11 cellular contexts compared by ENCODE assay signal in the genomic region with DNA sequence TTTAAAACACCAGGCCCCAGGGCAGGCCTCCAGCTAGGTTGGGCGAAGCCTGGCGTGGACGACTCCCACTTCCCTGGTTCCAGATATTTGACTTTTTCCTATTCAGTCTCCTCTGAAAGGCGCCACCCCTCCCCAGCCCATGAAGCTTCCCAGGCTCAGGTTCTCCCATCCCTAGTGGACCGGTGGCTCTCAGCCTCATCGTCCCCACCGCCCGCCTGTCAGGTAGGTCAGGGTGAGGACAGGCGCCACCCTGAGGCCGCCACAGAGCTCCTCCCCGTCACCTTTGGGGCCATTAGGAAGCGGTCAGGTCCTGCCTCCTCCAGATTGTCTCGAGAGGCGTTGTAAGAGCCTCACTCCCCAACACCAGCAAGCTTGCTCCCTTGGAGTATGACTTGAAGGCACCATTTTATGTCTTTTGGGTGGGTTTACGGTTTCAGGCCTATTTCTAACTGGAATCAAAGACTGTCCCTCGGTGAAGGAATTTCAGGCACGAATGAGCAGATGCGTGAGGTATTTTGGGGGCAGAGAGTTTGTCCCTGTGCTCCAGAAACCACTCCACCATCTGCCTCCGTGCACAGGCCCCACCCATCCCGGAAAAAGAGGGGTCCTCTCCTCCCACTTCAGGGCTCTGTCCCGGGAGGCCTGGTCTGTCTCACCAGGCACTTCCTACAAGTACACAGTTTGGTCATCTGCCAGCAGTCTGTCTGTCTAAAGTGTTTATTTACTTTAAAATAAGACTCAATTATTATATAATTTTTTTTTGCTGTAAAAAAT. TPM values are rescaled to one million over a fixed set of nuclear protein-coding genes. Genes with fewer than 3 reads are reported as not detected.
A peak's percentile ranks its signal among the peaks of the same experiment; 100 is the strongest.
DNase-seq lines count a peak whose midpoint lies in the region; ATAC-seq and TF ChIP-seq lines count a peak whose summit lies in the region.
"Had no signal": no experiment of that assay in that cellular context is flagged by ENCODE, and none has a peak within 500 bp of the region (broad histone marks: within the 10 kb centered on the region; RNA-seq: fewer than 3 reads in every experiment).

No MANE protein-coding gene starts in this region.

- WGBS in transverse colon (ENCODE audit: low coverage in 1 of 2), 2 donors = 17 to 64% methylated on average over 6 to 21 of the region's 21 CpGs

- H3K27me3 ChIP-seq in WERI-Rb-1 (ENCODE audit: insufficient read depth, low read depth, severe bottlenecking) (no peaks in the 10 kb centered on the region), transverse colon (no peaks in the 10 kb centered on the region)

- H3K4me3 ChIP-seq in WERI-Rb-1 (ENCODE audit: low read depth, low read length) (no peak overlapping the region), transverse colon (no peak overlapping the region)

- peaks cover 5% of the 10 kb centered on the region for H3K27me3 Mint-ChIP-seq in nephron (ENCODE audit: low read depth)

- peak overlapping the region; percentile 17; the same call in 1 of the 2 replicates for H3K27ac ChIP-seq in WERI-Rb-1
- H3K27ac ChIP-seq in transverse colon = peak overlapping the region in 1 of 4 donors; percentile 26

- peaks cover 60% of the 10 kb centered on the region for H3K4me1 Mint-ChIP-seq in nephron

- intact Hi-C loops in Right ventricle myocardium inferior (cut with DNase I) (loop anchor here (2.0 kb wide), 1 partner anchor 56 kb away; the partner anchor contains the start of gene TSPAN9), transverse colon (cut with DNase I; ENCODE audit: low total_unique reads) (no loop called here)

- peaks cover 5 to 30% (median 13%) of the 10 kb centered on the region in 4 donors for H3K4me1 ChIP-seq in transverse colon

- in situ Hi-C loops in transverse colon (cut with MboI; ENCODE audit: low pct_ligation_motif_present in 1 of 4, low pct_unique_long_range_greater_than_20kb in 1 of 4, low sequenced_read_pairs in 3 of 4) = loop anchor here in 3 of 4 donors (10.0 to 25.0 kb wide), 3 partner anchors 122 to 142 kb away; no protein-coding TSS in a partner anchor

- TF ChIP-seq EP300 in transverse colon (IDR thresholded peaks at IDR 0.05; ENCODE audit: low read depth) = no peak

- H3K9me3 Mint-ChIP-seq in nephron = no peaks in the 10 kb centered on the region

- ATAC-seq in Right ventricle myocardium inferior (peak; percentile 61), GM19463 (IDR thresholded peaks at IDR 0.05; ENCODE audit: unreplicated experiment) (no peak)
- ATAC-seq: activated CD4-positive, CD25-positive, alpha-beta regulatory T cell treated with anti-CD3 and anti-CD28 coated beads, Interleukin-2, amount 50 U/mL, for 24 hours; left lobe of liver had no signal

- H3K9me3 ChIP-seq in WERI-Rb-1 (ENCODE audit: severe bottlenecking) (no peaks in the 10 kb centered on the region), transverse colon (no peaks in the 10 kb centered on the region)

- DNase-seq in ELF-1 (ENCODE audit: low read depth, low spot score) (peak; percentile 71), WERI-Rb-1 (peak; percentile 72), Right ventricle myocardium inferior (ENCODE audit: missing footprints) (peak; percentile 77), NCI-H510A (lab: John Stamatoyannopoulos, UW) (no peak), transverse colon (no peak), hypothalamus (lab: John Stamatoyannopoulos, UW) (no peak)
- DNase-seq: NCI-H1930 had no signal

- TF ChIP-seq POLR2A in transverse colon (IDR thresholded peaks at IDR 0.05) = no peak

- peak; percentile 66 for TF ChIP-seq CTCF in WERI-Rb-1 (IDR thresholded peaks at IDR 0.05; ENCODE audit: low read depth, low read length)
- TF ChIP-seq CTCF in nephron (IDR thresholded peaks at IDR 0.05; ENCODE audit: unreplicated experiment in 3 of 3) = no peak
- no peak for TF ChIP-seq CTCF in transverse colon (IDR thresholded peaks at IDR 0.05)

- no peak overlapping the region for H3K4me3 Mint-ChIP-seq in nephron

- H3K27ac Mint-ChIP-seq in nephron = peak overlapping the region; percentile 51 to 65 (median 59)

- H3K36me3 ChIP-seq in WERI-Rb-1 (no peaks in the 10 kb centered on the region), transverse colon (no peaks in the 10 kb centered on the region)

- H3K36me3 Mint-ChIP-seq in nephron (ENCODE audit: low read depth) = peaks cover 14% of the 10 kb centered on the region

RNA-seq across cellular contexts. Expression of gene TSPAN9, which starts 55.6 kb away (rescaled TPM):
- 193 TPM for total RNA-seq in Right ventricle myocardium inferior
- total RNA-seq in transverse colon = 1 to 10 TPM; 4.2 to 9.3 (median 6.1) TPM

Comparison
In these comparisons a context has a peak if more than half of its experiments do, and no peak if none do; other contexts are left out.
1. DNase-seq: peak in ELF-1 (single experiment), WERI-Rb-1 (single experiment) and Right ventricle myocardium inferior (single experiment); none in NCI-H510A (single experiment), transverse colon (single experiment) and hypothalamus (0 of 51).
2. RNA of gene TSPAN9, which starts 55.6 kb away (total RNA-seq): 193 TPM in Right ventricle myocardium inferior (single experiment); 4.2 to 9.3 TPM in transverse colon; every median in the first group is over 10 times any median in the second.